In the genomic region with DNA sequence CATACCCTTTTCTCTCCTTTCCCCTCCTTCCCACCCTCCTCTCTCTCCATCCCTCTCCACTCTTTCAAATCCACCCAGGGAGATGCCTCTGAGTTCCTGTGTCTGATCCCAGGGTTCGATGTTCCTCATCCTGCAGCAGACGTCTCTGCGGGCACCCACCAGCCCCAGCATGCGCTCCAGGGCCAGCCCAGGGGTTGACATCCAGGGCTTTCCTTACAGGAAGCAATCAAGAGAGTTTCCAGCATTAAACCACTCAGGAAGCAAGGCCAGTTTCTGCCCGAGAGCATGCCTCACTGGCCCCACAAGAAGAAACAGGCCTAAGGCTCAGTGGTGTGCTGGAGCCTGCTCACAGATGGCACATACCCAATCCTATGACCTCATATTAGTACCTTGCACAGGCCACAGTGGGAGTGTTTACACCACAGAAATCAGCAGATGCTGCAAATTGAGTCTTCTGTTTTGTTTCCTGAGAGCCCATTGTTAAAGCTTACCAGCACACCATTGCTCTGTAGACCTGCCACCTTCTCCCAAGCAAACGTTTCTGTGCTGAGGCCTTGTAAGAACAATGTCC, we compare ENCODE assay signal across 17 cellular contexts. TPM values are rescaled to one million over a fixed set of nuclear protein-coding genes. Genes with fewer than 3 reads are reported as not detected.
DNase-seq lines count a peak whose midpoint lies in the region; ATAC-seq and TF ChIP-seq lines count a peak whose summit lies in the region.
"Had no signal": no experiment of that assay in that cellular context is flagged by ENCODE, and none has a peak within 500 bp of the region (broad histone marks: within the 10 kb centered on the region; RNA-seq: fewer than 3 reads in every experiment).

No MANE protein-coding gene starts in this region.

- no peak overlapping the region for H3K4me3 ChIP-seq in breast epithelium
- H3K4me3 ChIP-seq: BLaER1 treated with 17β-estradiol and CSF1 and Interleukin-3, amounts not matched to agents 10 nM and 100 nM had no signal

- H3K36me3 ChIP-seq in breast epithelium: no peaks in the 10 kb centered on the region
- H3K36me3 ChIP-seq: BLaER1 treated with 17β-estradiol and CSF1 and Interleukin-3, amounts not matched to agents 10 nM and 100 nM had no signal

- no peak overlapping the region for H3K4me3 Mint-ChIP-seq in MCF 10A (ENCODE audit: unreplicated experiment)

- H3K27me3 ChIP-seq in breast epithelium (peaks cover 0 to 16% of the 10 kb centered on the region in 2 donors), foreskin keratinocyte (peaks cover 44% of the 10 kb centered on the region)
- H3K27me3 ChIP-seq: BLaER1 treated with 17β-estradiol and CSF1 and Interleukin-3, amounts not matched to agents 10 nM and 100 nM had no signal

- TF ChIP-seq POLR2A in breast epithelium (IDR thresholded peaks at IDR 0.05): no peak

- CTCF ChIA-PET in MCF 10A (lab: Yijun Ruan, JAX): interaction anchor here (1.6 kb wide), 1 partner anchor 59 kb away, joined by 5 read pairs; no protein-coding TSS in a partner anchor

- no TSS peak for BruUV-seq in MCF 10A (replicated peaks; lab: Mats Ljungman, UMichigan)

- DNase-seq in MCF 10A (ENCODE audit: unreplicated experiment) (peak; percentile 5), breast epithelium (ENCODE audit: low spot score in 2 of 2) (no peak), caudate nucleus (lab: John Stamatoyannopoulos, UW) (no peak), foreskin keratinocyte (peak; percentile 87 to 91), superior temporal gyrus (ENCODE audit: extremely low spot score) (peak; percentile 37), occipital lobe (lab: John Stamatoyannopoulos, UW) (no peak)
- DNase-seq in central memory CD4-positive, alpha-beta T cell: no peak
- DNase-seq: 8988T, Kasumi-1, MV-4-11, NCI-H1417 treated with DMSO at 0.1 percent for 48 hours, NCI-H2081, NCI-H526 had no signal

- no peaks in the 10 kb centered on the region for H3K36me3 Mint-ChIP-seq in MCF 10A (ENCODE audit: insufficient read depth, unreplicated experiment)

- no peak for TF ChIP-seq CTCF in MCF 10A (IDR thresholded peaks at IDR 0.05; ENCODE audit: unreplicated experiment)
- TF ChIP-seq CTCF in breast epithelium (IDR thresholded peaks at IDR 0.05): no peak
- TF ChIP-seq CTCF in foreskin keratinocyte (conservative IDR thresholded peaks at IDR 0.05): no peak

- peak; percentile 74 for ATAC-seq in foreskin keratinocyte
- ATAC-seq in HG03442 (IDR thresholded peaks at IDR 0.05; ENCODE audit: unreplicated experiment): no peak

- H3K4me1 ChIP-seq in breast epithelium: no peaks in the 10 kb centered on the region
- H3K4me1 ChIP-seq in foreskin keratinocyte: no peaks in the 10 kb centered on the region

- H3K4me1 Mint-ChIP-seq in MCF 10A (ENCODE audit: insufficient read depth, unreplicated experiment): no peaks in the 10 kb centered on the region

- intact Hi-C loops in MCF 10A (cut with micrococcal nuclease) (no loop called here), breast epithelium (cut with DNase I; ENCODE audit: low total_unique reads) (no loop called here)

- H3K9me3 Mint-ChIP-seq in MCF 10A (ENCODE audit: unreplicated experiment): no peaks in the 10 kb centered on the region

- H3K9me3 ChIP-seq in breast epithelium: no peaks in the 10 kb centered on the region
- H3K9me3 ChIP-seq: BLaER1 treated with 17β-estradiol and CSF1 and Interleukin-3, amounts not matched to agents 10 nM and 100 nM had no signal

- POLR2A ChIA-PET in MCF 10A (lab: Yijun Ruan, JAX): no interaction called here

- H3K27ac ChIP-seq in breast epithelium (no peak overlapping the region), caudate nucleus (ENCODE audit: low read depth, low read length) (peak overlapping the region; percentile 72), foreskin keratinocyte (peak overlapping the region; percentile 33)
- H3K27ac ChIP-seq: BLaER1 treated with 17β-estradiol and CSF1 and Interleukin-3, amounts not matched to agents 10 nM and 100 nM; RWPE1 had no signal

- no peak overlapping the region for H3K27ac Mint-ChIP-seq in MCF 10A (ENCODE audit: low read depth, unreplicated experiment)

- peaks cover 20% of the 10 kb centered on the region for H3K27me3 Mint-ChIP-seq in MCF 10A (ENCODE audit: insufficient read depth, unreplicated experiment)

RNA-seq across cellular contexts. Expression of a gene that starts 13.2 kb away (rescaled TPM):
- not detected in 2 replicates for total RNA-seq in MCF 10A (2022)
- under 1 TPM; under 0.01 to 0.32 (median 0.29) TPM for total RNA-seq in breast epithelium
- total RNA-seq in foreskin keratinocyte: not detected in 2 replicates
- polyA plus RNA-seq in foreskin keratinocyte: not detected in 2 replicates
- total RNA-seq in occipital lobe: 61.1 TPM
- total RNA-seq: OCI-LY7 had no signal

Comparison
In these comparisons a context has a peak if more than half of its experiments do, and no peak if none do; other contexts are left out.
1. DNase-seq: peak in MCF 10A (single experiment), foreskin keratinocyte (2 of 2) and superior temporal gyrus (single experiment); none in breast epithelium (0 of 2), caudate nucleus (0 of 61), central memory CD4-positive, alpha-beta T cell (single experiment) and occipital lobe (single experiment).
2. H3K27ac ChIP-seq: peak in caudate nucleus (single experiment) and foreskin keratinocyte (single experiment); none in breast epithelium (0 of 2).
3. RNA of a gene that starts 13.2 kb away (total RNA-seq): 61.1 TPM in occipital lobe (single experiment); under 0.01 to 0.32 TPM in breast epithelium, not detected in MCF 10A and not detected in foreskin keratinocyte; every median in the first group is over 10 times any median in the second.